22 cellular contexts compared by ENCODE assay signal in genomic region chr4:52366625-52367024, GRCh38.
"Had no signal": no experiment of that assay in that cellular context is flagged by ENCODE, and none has a peak within 500 bp of the region (broad histone marks: within the 10 kb centered on the region; RNA-seq: fewer than 3 reads in every experiment).

No MANE protein-coding gene starts in this region.

- H3K27ac ChIP-seq: RWPE1, SJSA1, SK-N-MC had no signal

- FAIRE-seq: HepG2, RCC 7860 had no signal

- H3K9me3 ChIP-seq: MG63, SJSA1 had no signal

- H3K4me3 ChIP-seq: MG63, SJSA1, SK-N-MC had no signal

- DNase-seq: IMR-90, Karpas-422, KG1, MG63, NCI-H1092, NCI-H1105 treated with DMSO at 0.1 percent for 48 hours, NCI-H1436, NCI-H187, NCI-H2029, NCI-H2081 treated with DMSO at 0.1 percent for 48 hours, NCI-H2171, NCI-H226, NCI-H446, NCI-H510A, NCI-H524 treated with DMSO at 0.1 percent for 48 hours, NCI-H774, SIG-M5 had no signal

- ATAC-seq: HepG2 had no signal

- H3K36me3 ChIP-seq: MG63, SJSA1 had no signal

- H3K4me1 ChIP-seq: SJSA1 had no signal
